ENCODE assay signal across 29 cellular contexts in genomic region chr12:92597118-92597517, GRCh38.
A peak's percentile ranks its signal among the peaks of the same experiment; 100 is the strongest.
DNase-seq lines count a peak whose midpoint lies in the region; ATAC-seq, FAIRE-seq and TF ChIP-seq lines count a peak whose summit lies in the region.
"Had no signal": no experiment of that assay in that cellular context is flagged by ENCODE, and none has a peak within 500 bp of the region (broad histone marks: within the 10 kb centered on the region; RNA-seq: fewer than 3 reads in every experiment).

No MANE protein-coding gene starts in this region.

- H3K36me3 Mint-ChIP-seq in activated CD8-positive, alpha-beta T cell treated with anti-CD3 and anti-CD28 coated beads for 36 hours (ENCODE audit: low read depth): peaks cover 39% of the 10 kb centered on the region
- peaks cover 48% of the 10 kb centered on the region for H3K36me3 Mint-ChIP-seq in activated CD8-positive, alpha-beta T cell treated with anti-CD3 and anti-CD28 coated beads, Interleukin-2, amount 10 ng/mL, durations not matched to agents 7 days and 5 days (ENCODE audit: low read depth)
- H3K36me3 Mint-ChIP-seq in CD8-positive, alpha-beta memory T cell: peaks cover 8 to 29% (median 11%) of the 10 kb centered on the region in 3 donors
- peaks cover 3% of the 10 kb centered on the region for H3K36me3 Mint-ChIP-seq in astrocyte (ENCODE audit: low read depth, unreplicated experiment)
- H3K36me3 Mint-ChIP-seq in naive thymus-derived CD8-positive, alpha-beta T cell: peaks cover 0 to 24% (median 18%) of the 10 kb centered on the region in 3 donors
- peaks cover 10 to 23% (median 12%) of the 10 kb centered on the region in 3 experiments for H3K36me3 Mint-ChIP-seq in H9 (ENCODE audit: insufficient read depth in 1 of 3, low read depth in 3 of 3)

- no peak for TF ChIP-seq CTCF in activated CD8-positive, alpha-beta T cell treated with anti-CD3 and anti-CD28 coated beads for 36 hours (IDR thresholded peaks at IDR 0.05)
- TF ChIP-seq CTCF in astrocyte (IDR thresholded peaks at IDR 0.05; ENCODE audit: insufficient read depth, low read depth, low read length) (no peak), H9 (conservative IDR thresholded peaks at IDR 0.05) (no peak)

- H3T11ph ChIP-seq in H9 (ENCODE audit: low read length): no peak overlapping the region

- H3K4me2 ChIP-seq in astrocyte (ENCODE audit: low read length) (peak overlapping the region; percentile 6), H9 (ENCODE audit: insufficient read depth, insufficient read length, low read length) (no peak overlapping the region)

- H4K5ac ChIP-seq in H9 (ENCODE audit: insufficient read length, low read depth, low read length): no peak overlapping the region

- H2BK15ac ChIP-seq in H9 (ENCODE audit: low read depth, low read length): no peak overlapping the region

- no peak overlapping the region for H3K14ac ChIP-seq in H9 (ENCODE audit: insufficient read depth, low read length)

- no CpG with 5 or more reads among the region's 2 CpGs for WGBS in H9 (ENCODE audit: extremely low coverage, insufficient read length, low lambda C conversion rate)

- no peak overlapping the region for H2AK5ac ChIP-seq in H9 (ENCODE audit: insufficient read length, low read length)

- H3K23ac ChIP-seq in H9 (ENCODE audit: insufficient read length, low read depth, low read length): no peak overlapping the region

- intact Hi-C loops in activated CD8-positive, alpha-beta T cell treated with anti-CD3 and anti-CD28 coated beads for 36 hours (cut with micrococcal nuclease): loop anchor here (10.0 kb wide), 1 partner anchor 1022 kb away; no protein-coding TSS in a partner anchor

- CTCF ChIA-PET in activated CD8-positive, alpha-beta T cell treated with anti-CD3 and anti-CD28 coated beads for 36 hours (lab: Charles Lee): interaction anchor here (1.2 kb wide), 1 partner anchor 52 kb away, joined by 3 read pairs; no protein-coding TSS in a partner anchor
- CTCF ChIA-PET in activated CD8-positive, alpha-beta T cell treated with anti-CD3 and anti-CD28 coated beads, Interleukin-2, amount 10 ng/mL, durations not matched to agents 7 days and 5 days (lab: Charles Lee): no interaction called here
- CTCF ChIA-PET in CD8-positive, alpha-beta memory T cell (lab: Charles Lee): no interaction called here

- H3K4ac ChIP-seq in H9 (ENCODE audit: low read depth, low read length): no peak overlapping the region

- no peak overlapping the region for H2BK5ac ChIP-seq in H9 (ENCODE audit: insufficient read length, low read length)

- H3K23me2 ChIP-seq in H9 (ENCODE audit: insufficient read length, low read depth, low read length, poor library complexity, severe bottlenecking): no peaks in the 10 kb centered on the region

- no peaks in the 10 kb centered on the region for H3K36me3 ChIP-seq in CD8-positive, alpha-beta memory T cell (ENCODE audit: insufficient read depth, low read length)
- H3K36me3 ChIP-seq in astrocyte (ENCODE audit: insufficient read depth, low read length): no peaks in the 10 kb centered on the region
- H3K36me3 ChIP-seq: ascending aorta, left lung, Peyer's patch, thoracic aorta had no signal

- H3K79me2 ChIP-seq in astrocyte (ENCODE audit: insufficient read depth, low read length) (no peaks in the 10 kb centered on the region), H9 (ENCODE audit: insufficient read depth, low read length) (no peaks in the 10 kb centered on the region)

- H4K20me1 ChIP-seq in astrocyte (ENCODE audit: insufficient read depth, low read length) (no peaks in the 10 kb centered on the region), H9 (ENCODE audit: control insufficient read depth, insufficient read depth, insufficient read length) (no peaks in the 10 kb centered on the region)

- H4K91ac ChIP-seq in H9 (ENCODE audit: insufficient read length, low read depth, low read length): no peak overlapping the region

- H3K18ac ChIP-seq in H9 (ENCODE audit: insufficient read length, low read depth, low read length): no peak overlapping the region

- H2BK12ac ChIP-seq in H9 (ENCODE audit: insufficient read length, low read depth, low read length): no peak overlapping the region

- H3K4me3 Mint-ChIP-seq in activated CD8-positive, alpha-beta T cell treated with anti-CD3 and anti-CD28 coated beads for 36 hours: no peak overlapping the region
- no peak overlapping the region for H3K4me3 Mint-ChIP-seq in activated CD8-positive, alpha-beta T cell treated with anti-CD3 and anti-CD28 coated beads, Interleukin-2, amount 10 ng/mL, durations not matched to agents 7 days and 5 days
- no peak overlapping the region for H3K4me3 Mint-ChIP-seq in CD8-positive, alpha-beta memory T cell
- H3K4me3 Mint-ChIP-seq in astrocyte (ENCODE audit: unreplicated experiment): no peak overlapping the region
- no peak overlapping the region for H3K4me3 Mint-ChIP-seq in naive thymus-derived CD8-positive, alpha-beta T cell
- no peak overlapping the region for H3K4me3 Mint-ChIP-seq in H9
- H3K4me3 Mint-ChIP-seq: B cell; stimulated activated naive CD8-positive, alpha-beta T cell treated with anti-CD3 and anti-CD28 coated beads, Interleukin-15, Interleukin-2, amounts not matched to agents 100 ng/mL and 50 ng/mL, for 24 hours had no signal

- no peak for FAIRE-seq in astrocyte (lab: Jason Lieb, UNC)
- FAIRE-seq: A204.1, HTR-8/SVneo had no signal

- H3K4me3 ChIP-seq in CD8-positive, alpha-beta memory T cell (ENCODE audit: low read length): no peak overlapping the region
- no peak overlapping the region for H3K4me3 ChIP-seq in astrocyte (ENCODE audit: insufficient read depth, low read depth, low read length)
- H3K4me3 ChIP-seq: ascending aorta, dorsolateral prefrontal cortex, left lung, Peyer's patch, thoracic aorta had no signal

- H3K79me1 ChIP-seq in H9 (ENCODE audit: insufficient read depth, low read depth, low read length, poor library complexity, severe bottlenecking): no peaks in the 10 kb centered on the region

- H4K8ac ChIP-seq in H9 (replicated peaks; ENCODE audit: insufficient read length, low read depth, low read length): no peak overlapping the region

- POLR2A ChIA-PET in activated CD8-positive, alpha-beta T cell treated with anti-CD3 and anti-CD28 coated beads for 36 hours (lab: Charles Lee): no interaction called here
- POLR2A ChIA-PET in activated CD8-positive, alpha-beta T cell treated with anti-CD3 and anti-CD28 coated beads, Interleukin-2, amount 10 ng/mL, durations not matched to agents 7 days and 5 days (lab: Charles Lee): interaction anchor here (0.9 kb wide), 1 partner anchor 452 kb away, joined by 3 read pairs; the partner anchor contains the start of gene BTG1
- POLR2A ChIA-PET in CD8-positive, alpha-beta memory T cell (lab: Charles Lee): no interaction called here
- POLR2A ChIA-PET in naive thymus-derived CD8-positive, alpha-beta T cell (lab: Charles Lee): no interaction called here

- DNase-seq in activated CD8-positive, alpha-beta T cell treated with anti-CD3 and anti-CD28 coated beads for 36 hours: no peak
- DNase-seq in activated CD8-positive, alpha-beta T cell treated with anti-CD3 and anti-CD28 coated beads, Interleukin-2, amount 10 ng/mL, durations not matched to agents 7 days and 5 days: no peak
- no peak for DNase-seq in CD8-positive, alpha-beta memory T cell
- no peak for DNase-seq in astrocyte (ENCODE audit: low read depth)
- no peak for DNase-seq in naive thymus-derived CD8-positive, alpha-beta T cell
- DNase-seq in dermis blood vessel endothelial cell: no peak
- DNase-seq in NCI-H774 (lab: John Stamatoyannopoulos, UW): no peak
- DNase-seq in H9: no peak
- DNase-seq: activated naive CD4-positive, alpha-beta T cell; central memory CD4-positive, alpha-beta T cell; COR-L47; DMS79; dorsolateral prefrontal cortex; GDM1; KG1; left lung; MM.1S; NCI-H1417; NCI-H2081; NCI-H69; Peyer's patch; SIG-M5; SW 1271 had no signal

- H3K9me3 Mint-ChIP-seq in activated CD8-positive, alpha-beta T cell treated with anti-CD3 and anti-CD28 coated beads for 36 hours: peaks cover 38% of the 10 kb centered on the region
- peaks cover 30% of the 10 kb centered on the region for H3K9me3 Mint-ChIP-seq in activated CD8-positive, alpha-beta T cell treated with anti-CD3 and anti-CD28 coated beads, Interleukin-2, amount 10 ng/mL, durations not matched to agents 7 days and 5 days (ENCODE audit: insufficient read depth)
- peaks cover 15 to 25% (median 21%) of the 10 kb centered on the region in 5 donors for H3K9me3 Mint-ChIP-seq in CD8-positive, alpha-beta memory T cell
- H3K9me3 Mint-ChIP-seq in astrocyte (ENCODE audit: unreplicated experiment) (peaks cover 19% of the 10 kb centered on the region), H9 (peaks cover 23 to 31% of the 10 kb centered on the region in 2 experiments)
- peaks cover 8 to 40% (median 23%) of the 10 kb centered on the region in 9 donors for H3K9me3 Mint-ChIP-seq in naive thymus-derived CD8-positive, alpha-beta T cell

- no peaks in the 10 kb centered on the region for H3K27me3 Mint-ChIP-seq in activated CD8-positive, alpha-beta T cell treated with anti-CD3 and anti-CD28 coated beads for 36 hours
- H3K27me3 Mint-ChIP-seq in activated CD8-positive, alpha-beta T cell treated with anti-CD3 and anti-CD28 coated beads, Interleukin-2, amount 10 ng/mL, durations not matched to agents 7 days and 5 days (ENCODE audit: low read depth): no peaks in the 10 kb centered on the region
- no peaks in the 10 kb centered on the region for H3K27me3 Mint-ChIP-seq in CD8-positive, alpha-beta memory T cell
- H3K27me3 Mint-ChIP-seq in astrocyte (ENCODE audit: low read depth, unreplicated experiment) (no peaks in the 10 kb centered on the region), H9 (ENCODE audit: low read depth) (no peaks in the 10 kb centered on the region)
- H3K27me3 Mint-ChIP-seq in naive thymus-derived CD8-positive, alpha-beta T cell: no peaks in the 10 kb centered on the region
- H3K27me3 Mint-ChIP-seq: B cell; stimulated activated naive CD8-positive, alpha-beta T cell treated with anti-CD3 and anti-CD28 coated beads, Interleukin-15, Interleukin-2, amounts not matched to agents 100 ng/mL and 50 ng/mL, for 24 hours had no signal

- H3K27ac ChIP-seq in CD8-positive, alpha-beta memory T cell (ENCODE audit: low read depth, low read length): no peak overlapping the region
- peak overlapping the region; percentile 67 for H3K27ac ChIP-seq in astrocyte (ENCODE audit: low read depth, low read length)
- no peak overlapping the region for H3K27ac ChIP-seq in H9 (ENCODE audit: insufficient read length, low read depth, low read length)
- H3K27ac ChIP-seq: ascending aorta, left lung, Peyer's patch, thoracic aorta had no signal

- ATAC-seq in activated CD8-positive, alpha-beta T cell treated with anti-CD3 and anti-CD28 coated beads for 36 hours: no peak
- ATAC-seq in activated CD8-positive, alpha-beta T cell treated with anti-CD3 and anti-CD28 coated beads, Interleukin-2, amount 10 ng/mL, durations not matched to agents 7 days and 5 days: no peak
- no peak for ATAC-seq in naive thymus-derived CD8-positive, alpha-beta T cell
- ATAC-seq: left lung had no signal

- H3K27ac Mint-ChIP-seq in activated CD8-positive, alpha-beta T cell treated with anti-CD3 and anti-CD28 coated beads for 36 hours: peak overlapping the region; percentile 67
- H3K27ac Mint-ChIP-seq in activated CD8-positive, alpha-beta T cell treated with anti-CD3 and anti-CD28 coated beads, Interleukin-2, amount 10 ng/mL, durations not matched to agents 7 days and 5 days: no peak overlapping the region
- H3K27ac Mint-ChIP-seq in CD8-positive, alpha-beta memory T cell: peak overlapping the region in 7 of 8 donors; percentile 34 to 100 (median 99)
- no peak overlapping the region for H3K27ac Mint-ChIP-seq in astrocyte (ENCODE audit: unreplicated experiment)
- peak overlapping the region in 8 of 10 donors; percentile 23 to 97 (median 83) for H3K27ac Mint-ChIP-seq in naive thymus-derived CD8-positive, alpha-beta T cell
- no peak overlapping the region for H3K27ac Mint-ChIP-seq in H9
- H3K27ac Mint-ChIP-seq: B cell had no signal

- peak overlapping the region; percentile 0 for H3K9ac ChIP-seq in astrocyte (ENCODE audit: low read length)
- H3K9ac ChIP-seq in H9 (ENCODE audit: extremely low read depth, insufficient read length, low read length): no peak overlapping the region

- peaks cover 33% of the 10 kb centered on the region for H3K4me1 ChIP-seq in CD8-positive, alpha-beta memory T cell (ENCODE audit: insufficient read depth, low read length)
- H3K4me1 ChIP-seq in astrocyte (ENCODE audit: insufficient read depth, low read length): peaks cover 36% of the 10 kb centered on the region
- no peaks in the 10 kb centered on the region for H3K4me1 ChIP-seq in H9 (ENCODE audit: insufficient read depth, low read length)
- H3K4me1 ChIP-seq: ascending aorta had no signal

- H3K56ac ChIP-seq in H9 (ENCODE audit: insufficient read length, low read depth, low read length): no peak overlapping the region

- no peaks in the 10 kb centered on the region for H3K9me3 ChIP-seq in CD8-positive, alpha-beta memory T cell (ENCODE audit: low read length)
- peaks cover 7% of the 10 kb centered on the region for H3K9me3 ChIP-seq in astrocyte (ENCODE audit: insufficient read depth, low read depth, low read length)
- H3K9me3 ChIP-seq in H9 (ENCODE audit: control insufficient read depth, low read depth, low read length): peaks cover 10% of the 10 kb centered on the region
- H3K9me3 ChIP-seq: ascending aorta had no signal

- H2AFZ ChIP-seq in astrocyte (ENCODE audit: low read depth, low read length) (no peak overlapping the region), H9 (ENCODE audit: low read length) (no peak overlapping the region)

- H2BK20ac ChIP-seq in H9 (ENCODE audit: low read depth, low read length, poor library complexity, severe bottlenecking): no peak overlapping the region

- peaks cover 52% of the 10 kb centered on the region for H3K4me1 Mint-ChIP-seq in activated CD8-positive, alpha-beta T cell treated with anti-CD3 and anti-CD28 coated beads for 36 hours (ENCODE audit: low read depth)
- peaks cover 32% of the 10 kb centered on the region for H3K4me1 Mint-ChIP-seq in activated CD8-positive, alpha-beta T cell treated with anti-CD3 and anti-CD28 coated beads, Interleukin-2, amount 10 ng/mL, durations not matched to agents 7 days and 5 days (ENCODE audit: low read depth)
- H3K4me1 Mint-ChIP-seq in CD8-positive, alpha-beta memory T cell: peaks cover 28 to 56% (median 48%) of the 10 kb centered on the region in 3 donors
- H3K4me1 Mint-ChIP-seq in astrocyte (ENCODE audit: low read depth, unreplicated experiment): peaks cover 30% of the 10 kb centered on the region
- peaks cover 15 to 64% (median 28%) of the 10 kb centered on the region in 4 donors for H3K4me1 Mint-ChIP-seq in naive thymus-derived CD8-positive, alpha-beta T cell
- H3K4me1 Mint-ChIP-seq in H9: no peaks in the 10 kb centered on the region

- no peaks in the 10 kb centered on the region for H3K27me3 ChIP-seq in CD8-positive, alpha-beta memory T cell (ENCODE audit: insufficient read depth, low read length, poor library complexity, severe bottlenecking)
- H3K27me3 ChIP-seq in astrocyte (ENCODE audit: insufficient read depth, low read length) (no peaks in the 10 kb centered on the region), H9 (ENCODE audit: insufficient read depth, low read length) (no peaks in the 10 kb centered on the region)
- H3K27me3 ChIP-seq: ascending aorta, dorsolateral prefrontal cortex, left lung, Peyer's patch had no signal

- no peak overlapping the region for H2BK120ac ChIP-seq in H9 (ENCODE audit: low read depth, low read length, poor library complexity, severe bottlenecking)

Comparison
In these comparisons a context has a peak if more than half of its experiments do, and no peak if none do; other contexts are left out.
1. H3K27ac Mint-ChIP-seq: peak in activated CD8-positive, alpha-beta T cell treated with anti-CD3 and anti-CD28 coated beads for 36 hours (single experiment), CD8-positive, alpha-beta memory T cell (7 of 8) and naive thymus-derived CD8-positive, alpha-beta T cell (8 of 10); none in activated CD8-positive, alpha-beta T cell treated with anti-CD3 and anti-CD28 coated beads, Interleukin-2, amount 10 ng/mL, durations not matched to agents 7 days and 5 days (single experiment), astrocyte (single experiment) and H9 (0 of 3).